ENCODE assay signal across 18 cellular contexts in the genomic region with DNA sequence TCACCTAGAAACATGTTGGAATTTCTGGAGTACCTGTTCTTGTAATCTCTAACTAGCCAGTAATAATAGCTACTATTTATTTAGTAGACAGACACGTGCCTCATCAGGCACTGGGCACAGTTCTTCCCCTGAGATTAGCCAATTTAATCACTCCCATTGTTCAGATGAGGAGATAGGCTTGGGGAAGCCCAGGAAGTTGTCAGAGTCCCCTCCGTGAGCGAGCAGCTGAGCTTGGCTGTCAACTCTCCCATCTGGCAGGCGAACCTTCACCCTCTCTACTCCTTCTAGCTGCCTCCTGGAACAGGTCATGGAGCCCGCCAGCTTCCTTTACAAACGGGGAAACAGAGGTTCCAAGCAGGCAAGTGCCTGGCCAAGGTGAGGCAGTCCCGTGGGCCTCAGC. TPM values are rescaled to one million over a fixed set of nuclear protein-coding genes. Genes with fewer than 3 reads are reported as not detected.
DNase-seq lines count a peak whose midpoint lies in the region; ATAC-seq, FAIRE-seq and TF ChIP-seq lines count a peak whose summit lies in the region.
"Had no signal": no experiment of that assay in that cellular context is flagged by ENCODE, and none has a peak within 500 bp of the region (broad histone marks: within the 10 kb centered on the region; RNA-seq: fewer than 3 reads in every experiment).

No MANE protein-coding gene starts in this region.

- no peaks in the 10 kb centered on the region for H3K36me3 ChIP-seq in HepG2 (replicated peaks in 1 of 2; ENCODE audit: control insufficient read depth in 1 of 2, insufficient read depth in 2 of 2, low read length in 2 of 2)
- H3K36me3 ChIP-seq in suprapubic skin = no peaks in the 10 kb centered on the region
- H3K36me3 ChIP-seq: MG63 had no signal

- in situ Hi-C loops in HepG2 (cut with HindIII; ENCODE audit: extremely low pct_ligation_motif_present, low pct_unique_long_range_greater_than_20kb) = loop anchor here (5.0 kb wide), 1 partner anchor 135 kb away; no protein-coding TSS in a partner anchor

- H3K9ac ChIP-seq in HepG2 (ENCODE audit: insufficient read depth, low read depth, low read length) = no peak overlapping the region

- 4% methylated on average over 4 of the region's 7 CpGs for WGBS in HepG2 (ENCODE audit: low lambda C conversion rate)
- 26% methylated on average over 7 of the region's 7 CpGs for WGBS in suprapubic skin

- no peak overlapping the region for H2AFZ ChIP-seq in HepG2 (ENCODE audit: low read length)

- CTCF ChIA-PET in HepG2 (lab: Yijun Ruan, JAX; ENCODE audit: low intra/inter-chr PET ratio, low total read pairs) = no interaction called here

- peaks cover 36% of the 10 kb centered on the region for H3K4me1 ChIP-seq in HepG2 (ENCODE audit: insufficient read depth, low read length)
- H3K4me1 ChIP-seq in suprapubic skin = no peaks in the 10 kb centered on the region

- TF ChIP-seq RAD21 in HepG2 (CRISPR knock-in tag; IDR thresholded peaks at IDR 0.05) = no peak

- FAIRE-seq in HepG2 (lab: Jason Lieb, UNC) = no peak
- FAIRE-seq: D721Med, H54 had no signal

- no peaks in the 10 kb centered on the region for H4K20me1 ChIP-seq in HepG2 (ENCODE audit: insufficient read depth, low read length)

- peak; percentile 51 for ATAC-seq in HepG2
- ATAC-seq in GM19324 (IDR thresholded peaks at IDR 0.05; ENCODE audit: low FRiP score, unreplicated experiment) = no peak
- ATAC-seq: PC-3 had no signal

- no peaks in the 10 kb centered on the region for H3K9me3 ChIP-seq in HepG2 (ENCODE audit: low read length)
- no peaks in the 10 kb centered on the region for H3K9me3 ChIP-seq in suprapubic skin
- H3K9me3 ChIP-seq: MG63 had no signal

- no peaks in the 10 kb centered on the region for H3K79me2 ChIP-seq in HepG2 (ENCODE audit: insufficient read depth, low read length)

- H3K27me3 ChIP-seq in HepG2 (ENCODE audit: control insufficient read depth in 1 of 2, insufficient read depth in 2 of 2, low read length in 2 of 2) (0 out of 5 replicates have a peak, but pooled peaks cover 0 to 6% of the 10 kb centered on the region in 2 experiments), suprapubic skin (peaks cover 24% of the 10 kb centered on the region)
- H3K27me3 ChIP-seq: MG63 had no signal

- no peak for TF ChIP-seq POLR2A in HepG2 (IDR thresholded peaks at IDR 0.05; ENCODE audit: insufficient read depth in 1 of 2, low read depth in 2 of 2, low read length in 2 of 2)
- no peak for TF ChIP-seq POLR2A in suprapubic skin (IDR thresholded peaks at IDR 0.05)

- H3K4me3 ChIP-seq in HepG2 (replicated peaks in 1 of 3; ENCODE audit: insufficient read depth in 1 of 3, low read depth in 2 of 3, low read length in 3 of 3) (no peak overlapping the region), suprapubic skin (no peak overlapping the region)
- H3K4me3 ChIP-seq: MG63, SK-N-MC had no signal

- DNase-seq in NCI-H82 (lab: John Stamatoyannopoulos, UW) = peak; percentile 36
- DNase-seq in NCI-H82 treated with DMSO at 0.1 percent for 48 hours (lab: John Stamatoyannopoulos, UW; ENCODE audit: unreplicated experiment) = no peak
- peak; percentile 49 for DNase-seq in HepG2 (ENCODE audit: low spot score)
- peak; percentile 20 to 53 for DNase-seq in suprapubic skin (ENCODE audit: low spot score in 2 of 2)
- no peak for DNase-seq in activated CD4-positive, CD25-positive, alpha-beta regulatory T cell (lab: John Stamatoyannopoulos, UW)
- no peak for DNase-seq in T-helper 9 cell
- DNase-seq: CD4-positive, alpha-beta memory T cell; MG63; NCI-H1092 treated with DMSO at 0.1 percent for 48 hours; NCI-H187 treated with DMSO at 0.1 percent for 48 hours; NCI-H510A treated with DMSO at 0.1 percent for 48 hours; PC-3 had no signal

- TF ChIP-seq EP300 in HepG2 (IDR thresholded peaks at IDR 0.05; ENCODE audit: low read depth in 2 of 2, low read length in 2 of 2) (no peak), HepG2 (CRISPR knock-in tag; IDR thresholded peaks at IDR 0.05; ENCODE audit: borderline replicate concordance) (no peak), suprapubic skin (IDR thresholded peaks at IDR 0.05) (no peak)

- H3K4me2 ChIP-seq in HepG2 (ENCODE audit: low read depth, low read length) = no peak overlapping the region

- intact Hi-C loops in HepG2 (cut with micrococcal nuclease; ENCODE audit: unreplicated experiment) = no loop called here

- BruUV-seq in HepG2 (replicated peaks; lab: Mats Ljungman, UMichigan) = no TSS peak

- POLR2A ChIA-PET in HepG2 (lab: Yijun Ruan, JAX) = no interaction called here

- no peak for TF ChIP-seq CTCF in VCaP (conservative IDR thresholded peaks at IDR 0.05)
- no peak for TF ChIP-seq CTCF in HepG2 (CRISPR knock-in tag; IDR thresholded peaks at IDR 0.05)
- no peak for TF ChIP-seq CTCF in suprapubic skin (IDR thresholded peaks at IDR 0.05)

- H3K27ac ChIP-seq in VCaP (peak overlapping the region; percentile 40; the same call in 1 of the 2 replicates), HepG2 (ENCODE audit: extremely low read length, insufficient read depth, low read length) (no peak overlapping the region), suprapubic skin (no peak overlapping the region)
- H3K27ac ChIP-seq: SK-N-MC had no signal

TF ChIP-seq in HepG2, 621 proteins besides CTCF, POLR2A, EP300 and RAD21 (continues in another document):
- TF ChIP-seq, protein P1, sequence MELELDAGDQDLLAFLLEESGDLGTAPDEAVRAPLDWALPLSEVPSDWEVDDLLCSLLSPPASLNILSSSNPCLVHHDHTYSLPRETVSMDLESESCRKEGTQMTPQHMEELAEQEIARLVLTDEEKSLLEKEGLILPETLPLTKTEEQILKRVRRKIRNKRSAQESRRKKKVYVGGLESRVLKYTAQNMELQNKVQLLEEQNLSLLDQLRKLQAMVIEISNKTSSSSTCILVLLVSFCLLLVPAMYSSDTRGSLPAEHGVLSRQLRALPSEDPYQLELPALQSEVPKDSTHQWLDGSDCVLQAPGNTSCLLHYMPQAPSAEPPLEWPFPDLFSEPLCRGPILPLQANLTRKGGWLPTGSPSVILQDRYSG (CRISPR knock-in tag; IDR thresholded peaks at IDR 0.05) = no peak
- TF ChIP-seq, protein P2, sequence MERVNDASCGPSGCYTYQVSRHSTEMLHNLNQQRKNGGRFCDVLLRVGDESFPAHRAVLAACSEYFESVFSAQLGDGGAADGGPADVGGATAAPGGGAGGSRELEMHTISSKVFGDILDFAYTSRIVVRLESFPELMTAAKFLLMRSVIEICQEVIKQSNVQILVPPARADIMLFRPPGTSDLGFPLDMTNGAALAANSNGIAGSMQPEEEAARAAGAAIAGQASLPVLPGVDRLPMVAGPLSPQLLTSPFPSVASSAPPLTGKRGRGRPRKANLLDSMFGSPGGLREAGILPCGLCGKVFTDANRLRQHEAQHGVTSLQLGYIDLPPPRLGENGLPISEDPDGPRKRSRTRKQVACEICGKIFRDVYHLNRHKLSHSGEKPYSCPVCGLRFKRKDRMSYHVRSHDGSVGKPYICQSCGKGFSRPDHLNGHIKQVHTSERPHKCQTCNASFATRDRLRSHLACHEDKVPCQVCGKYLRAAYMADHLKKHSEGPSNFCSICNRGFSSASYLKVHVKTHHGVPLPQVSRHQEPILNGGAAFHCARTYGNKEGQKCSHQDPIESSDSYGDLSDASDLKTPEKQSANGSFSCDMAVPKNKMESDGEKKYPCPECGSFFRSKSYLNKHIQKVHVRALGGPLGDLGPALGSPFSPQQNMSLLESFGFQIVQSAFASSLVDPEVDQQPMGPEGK (CRISPR knock-in tag; IDR thresholded peaks at IDR 0.05) = peak; percentile 29; the same call in 1 of the 2 replicates
- no peak for TF ChIP-seq SOX13 (IDR thresholded peaks at IDR 0.05)
- peak in 1 of 2 experiments; percentile 73; a peak in 2 of 4 replicates for TF ChIP-seq SOX13 (CRISPR knock-in tag; conservative IDR thresholded peaks at IDR 0.05 in 1 of 2, IDR thresholded peaks at IDR 0.05 in 1 of 2)
- TF ChIP-seq GABPA (IDR thresholded peaks at IDR 0.05; ENCODE audit: low read depth, low read length) = no peak
- TF ChIP-seq GABPA (CRISPR knock-in tag; IDR thresholded peaks at IDR 0.05; ENCODE audit: low read depth) = no peak
- TF ChIP-seq SAP130 (CRISPR knock-in tag; IDR thresholded peaks at IDR 0.05; ENCODE audit: low read depth) = peak; percentile 34; the same call in 1 of the 2 replicates

RNA-seq across cellular contexts. Expression of a gene that starts 31.1 kb away (rescaled TPM):
- total RNA-seq in HepG2 (2016; rRNA removed; fragmentation: Illumina TruSeq; extraction: Trizol) (not detected in 2 replicates), suprapubic skin (10 to 100 TPM in 2 of 4 donors, 1 to 10 TPM in 2; 2.8 to 15.5 (median 7.1) TPM)
- not detected in 2 replicates for total RNA-seq in HepG2 (2016; cell fraction: cytosol; rRNA removed; fragmentation: Illumina TruSeq; extraction: Trizol; ENCODE audit: low read depth)
- not detected in 2 replicates for total RNA-seq in HepG2 (2016; cell fraction: insoluble cytoplasmic fraction; rRNA removed; fragmentation: Illumina TruSeq; extraction: Trizol)
- not detected in 2 replicates for total RNA-seq in HepG2 (2016; cell fraction: membrane; rRNA removed; fragmentation: Illumina TruSeq; extraction: Trizol)
- not detected in 2 replicates for total RNA-seq in HepG2 (2016; cell fraction: nucleus; rRNA removed; fragmentation: Illumina TruSeq; extraction: Trizol)
- 0.17 TPM in 1 of 2 replicates, not detected in the other for polyA plus RNA-seq in HepG2 (2011; rRNA removed)
- polyA plus RNA-seq in HepG2 (2011; cell fraction: cytosol; rRNA removed) = 0.01 and 0.04 TPM in 2 replicates
- 0.09 and 0.10 TPM in 2 replicates for polyA plus RNA-seq in HepG2 (2011; cell fraction: nucleus; rRNA removed)
- polyA plus RNA-seq in HepG2 (2012) = 0.08 and 0.20 TPM in 2 replicates
- polyA plus RNA-seq in HepG2 (2016; cell fraction: cytosol; fragmentation: Illumina TruSeq; extraction: Trizol; ENCODE audit: low read depth) = not detected in 2 replicates
- not detected in 2 replicates for polyA plus RNA-seq in HepG2 (2016; cell fraction: insoluble cytoplasmic fraction; fragmentation: Illumina TruSeq; extraction: Trizol; ENCODE audit: low read depth)
- not detected in 2 replicates for polyA plus RNA-seq in HepG2 (2016; cell fraction: membrane; fragmentation: Illumina TruSeq; extraction: Trizol; ENCODE audit: low read depth)
- polyA plus RNA-seq in HepG2 (2016; cell fraction: nucleus; fragmentation: Illumina TruSeq; extraction: Trizol; ENCODE audit: insufficient read depth, low read depth) = not detected in 2 replicates
- 0.44 TPM in 1 of 2 replicates, not detected in the other for polyA minus RNA-seq in HepG2 (2011; rRNA and poly(A)+ RNA removed; ENCODE audit: low replicate concordance)
- polyA minus RNA-seq in HepG2 (2011; cell fraction: cytosol; rRNA and poly(A)+ RNA removed) = not detected in 2 replicates
- 0.25 and 0.39 TPM in 2 replicates for polyA minus RNA-seq in HepG2 (2011; cell fraction: nucleus; rRNA and poly(A)+ RNA removed)
- total RNA-seq: A673, PC-3 had no signal
- polyA plus RNA-seq: CD4-positive, alpha-beta memory T cell had no signal

Comparison
In these comparisons a context has a peak if more than half of its experiments do, and no peak if none do; other contexts are left out.
1. DNase-seq: peak in NCI-H82 (single experiment), HepG2 (single experiment) and suprapubic skin (2 of 2); none in NCI-H82 treated with DMSO at 0.1 percent for 48 hours (single experiment), activated CD4-positive, CD25-positive, alpha-beta regulatory T cell (0 of 4) and T-helper 9 cell (single experiment).